In genomic region chr12:40015360-40015759, GRCh38 we compare ENCODE assay signal across 20 cellular contexts.
DNase-seq lines count a peak whose midpoint lies in the region; ATAC-seq lines count a peak whose summit lies in the region.
"Had no signal": no experiment of that assay in that cellular context is flagged by ENCODE, and none has a peak within 500 bp of the region (broad histone marks: within the 10 kb centered on the region; RNA-seq: fewer than 3 reads in every experiment).

No MANE protein-coding gene starts in this region.

- H2BK5ac ChIP-seq in mesendoderm (ENCODE audit: low read length) = no peak overlapping the region

- no peak overlapping the region for H3K27ac Mint-ChIP-seq in activated naive CD8-positive, alpha-beta T cell treated with anti-CD3 and anti-CD28 coated beads for 36 hours
- H3K27ac Mint-ChIP-seq: activated T-cell treated with anti-CD3 and anti-CD28 coated beads, Interleukin-2, amount 50 U/mL, for 24 hours had no signal

- H3K79me2 ChIP-seq in mesendoderm (ENCODE audit: control insufficient read depth, insufficient read depth, low read length) = no peaks in the 10 kb centered on the region

- ATAC-seq in GM21786 (IDR thresholded peaks at IDR 0.05; ENCODE audit: unreplicated experiment) = no peak
- ATAC-seq: sciatic nerve had no signal

- no peak overlapping the region for H3K27ac ChIP-seq in mesendoderm (ENCODE audit: low read depth, low read length)
- H3K27ac ChIP-seq: tibial artery had no signal

- no peaks in the 10 kb centered on the region for H3K36me3 ChIP-seq in mesendoderm (ENCODE audit: control insufficient read depth, insufficient read depth, low read length)
- H3K36me3 ChIP-seq: tibial artery had no signal

- no peak overlapping the region for H3K4me3 ChIP-seq in mesendoderm (ENCODE audit: low read length)
- H3K4me3 ChIP-seq: tibial artery had no signal

- H3K4me2 ChIP-seq in mesendoderm (ENCODE audit: low read length) = no peak overlapping the region

- H4K8ac ChIP-seq in mesendoderm (ENCODE audit: low read depth, low read length) = no peak overlapping the region

- no peak overlapping the region for H3K4me3 Mint-ChIP-seq in activated naive CD8-positive, alpha-beta T cell treated with anti-CD3 and anti-CD28 coated beads for 36 hours
- H3K4me3 Mint-ChIP-seq: activated T-cell treated with anti-CD3 and anti-CD28 coated beads, Interleukin-2, amount 50 U/mL, for 24 hours had no signal

- peaks cover 2% of the 10 kb centered on the region for H3K9me3 Mint-ChIP-seq in activated naive CD8-positive, alpha-beta T cell treated with anti-CD3 and anti-CD28 coated beads for 36 hours
- H3K9me3 Mint-ChIP-seq: activated T-cell treated with anti-CD3 and anti-CD28 coated beads, Interleukin-2, amount 50 U/mL, for 24 hours had no signal

- peaks cover 1% of the 10 kb centered on the region for H3K4me1 ChIP-seq in mesendoderm (ENCODE audit: control insufficient read depth, low read depth, low read length)

- H3K9ac ChIP-seq in mesendoderm (ENCODE audit: low read length) = no peak overlapping the region

- peaks cover 24% of the 10 kb centered on the region for H3K4me1 Mint-ChIP-seq in activated naive CD8-positive, alpha-beta T cell treated with anti-CD3 and anti-CD28 coated beads for 36 hours

- no peak overlapping the region for H2BK120ac ChIP-seq in mesendoderm (ENCODE audit: low read depth, low read length)

- no peaks in the 10 kb centered on the region for H3K27me3 ChIP-seq in mesendoderm (ENCODE audit: insufficient read depth, low read length, poor library complexity)
- H3K27me3 ChIP-seq: tibial artery had no signal

- no peak overlapping the region for H3K18ac ChIP-seq in mesendoderm (ENCODE audit: low read length)

- H4K5ac ChIP-seq in mesendoderm (ENCODE audit: low read length) = no peak overlapping the region

- no peak overlapping the region for H2AK5ac ChIP-seq in mesendoderm (ENCODE audit: low read length)

- no peak overlapping the region for H3K4ac ChIP-seq in mesendoderm (ENCODE audit: low read depth, low read length)

- no peak overlapping the region for H3K56ac ChIP-seq in mesendoderm (ENCODE audit: low read length)

- no peak overlapping the region for H2BK15ac ChIP-seq in mesendoderm (replicated peaks; ENCODE audit: low read depth)

- no peaks in the 10 kb centered on the region for H3K79me1 ChIP-seq in mesendoderm (ENCODE audit: low read length)

- H3K36me3 Mint-ChIP-seq in activated naive CD8-positive, alpha-beta T cell treated with anti-CD3 and anti-CD28 coated beads for 36 hours = peaks cover 7% of the 10 kb centered on the region

- H3K23ac ChIP-seq in mesendoderm (ENCODE audit: low read length) = no peak overlapping the region

- DNase-seq in NK-92 treated with Interleukin-12 subunit alpha and Interleukin-12 subunit beta, amount 100 ng/mL, for 24 hours (lab: John Stamatoyannopoulos, UW) = peak; percentile 0
- DNase-seq in NK-92 (lab: John Stamatoyannopoulos, UW; ENCODE audit: unreplicated experiment) = no peak
- DNase-seq in HT1080 (ENCODE audit: low read depth) = peak; percentile 74
- peak; percentile 7 for DNase-seq in activated naive CD8-positive, alpha-beta T cell treated with anti-CD3 and anti-CD28 coated beads for 36 hours
- DNase-seq in mesendoderm = peak; percentile 43
- no peak for DNase-seq in cerebellar nuclear complex (lab: John Stamatoyannopoulos, UW)
- DNase-seq in ecto neural progenitor cell (ENCODE audit: low spot score) = no peak
- DNase-seq: 8988T; activated CD4-positive, alpha-beta T cell treated with anti-CD3 and anti-CD28 coated beads for 4 hours; activated T-cell treated with anti-CD3 and anti-CD28 coated beads, Interleukin-2, amount 50 U/mL, for 24 hours; anterior cingulate cortex; DND-41; GOT3; NCI-H1092 treated with DMSO at 0.1 percent for 48 hours; NCI-H82; nucleus accumbens; Right ventricle myocardium superior; tibial artery had no signal

- WGBS in mesendoderm (ENCODE audit: extremely low coverage, insufficient coverage, low lambda C conversion rate) = no CpG with 5 or more reads among the region's 2 CpGs

- H3K27me3 Mint-ChIP-seq in activated naive CD8-positive, alpha-beta T cell treated with anti-CD3 and anti-CD28 coated beads for 36 hours = no peaks in the 10 kb centered on the region
- H3K27me3 Mint-ChIP-seq: activated T-cell treated with anti-CD3 and anti-CD28 coated beads, Interleukin-2, amount 50 U/mL, for 24 hours had no signal

Comparison
In these comparisons a context has a peak if more than half of its experiments do, and no peak if none do; other contexts are left out.
1. DNase-seq: peak in NK-92 treated with Interleukin-12 subunit alpha and Interleukin-12 subunit beta, amount 100 ng/mL, for 24 hours (single experiment), HT1080 (single experiment), activated naive CD8-positive, alpha-beta T cell treated with anti-CD3 and anti-CD28 coated beads for 36 hours (single experiment) and mesendoderm (single experiment); none in NK-92 (single experiment), cerebellar nuclear complex (0 of 2) and ecto neural progenitor cell (single experiment).